8 cellular contexts compared by ENCODE assay signal in genomic region chr12:102120564-102120873, GRCh38. TPM values are rescaled to one million over a fixed set of nuclear protein-coding genes. Genes with fewer than 3 reads are reported as not detected.
A peak's percentile ranks its signal among the peaks of the same experiment; 100 is the strongest.
DNase-seq lines count a peak whose midpoint lies in the region; ATAC-seq and TF ChIP-seq lines count a peak whose summit lies in the region.

No MANE protein-coding gene starts in this region.

- CTCF ChIA-PET in T-cell (lab: Charles Lee), result interaction anchor here in 1 of 2 donors (0.6 kb wide), 1 partner anchor 1440 kb away, joined by 4 read pairs; no protein-coding TSS in a partner anchor

- peak overlapping the region; percentile 93 for H3K4me2 ChIP-seq in hepatocyte

- H3K36me3 Mint-ChIP-seq in T-cell, result peaks cover 15% of the 10 kb centered on the region
- H3K36me3 Mint-ChIP-seq in stimulated activated naive B cell treated with anti-CD40 and anti-IgM and Interleukin-4, amounts not matched to agents 10 μg/mL and 1 μg/mL and 100 μg/mL, for 72 hours, result peaks cover 5 to 10% of the 10 kb centered on the region in 2 donors

- H3K79me2 ChIP-seq in hepatocyte, result peaks cover 28% of the 10 kb centered on the region

- peak overlapping the region; percentile 97 for H2AFZ ChIP-seq in hepatocyte

- H3K4me3 ChIP-seq in hepatocyte, result peak overlapping the region; percentile 87

- H3K9me3 Mint-ChIP-seq in T-cell, result no peaks in the 10 kb centered on the region
- no peaks in the 10 kb centered on the region for H3K9me3 Mint-ChIP-seq in stimulated activated naive B cell treated with anti-CD40 and anti-IgM and Interleukin-4, amounts not matched to agents 10 μg/mL and 1 μg/mL and 100 μg/mL, for 72 hours

- POLR2A ChIA-PET in T-cell (lab: Charles Lee), result interaction anchor here in 1 of 2 donors (0.6 kb wide), 1 partner anchor 214 kb away, joined by 7 read pairs; no protein-coding TSS in a partner anchor

- peak overlapping the region; percentile 87 to 93 (median 93) for H3K4me3 Mint-ChIP-seq in T-cell
- H3K4me3 Mint-ChIP-seq in stimulated activated naive B cell treated with anti-CD40 and anti-IgM and Interleukin-4, amounts not matched to agents 10 μg/mL and 1 μg/mL and 100 μg/mL, for 72 hours, result peak overlapping the region; percentile 90 to 97

- peaks cover 7% of the 10 kb centered on the region for H3K4me1 ChIP-seq in hepatocyte (ENCODE audit: insufficient read depth)

- no peak for TF ChIP-seq CTCF in hepatocyte (IDR thresholded peaks at IDR 0.05; ENCODE audit: poor library complexity)

- H3K9me2 ChIP-seq in hepatocyte (replicated peaks; ENCODE audit: insufficient read depth), result no peaks in the 10 kb centered on the region

- no peaks in the 10 kb centered on the region for H3K27me3 ChIP-seq in hepatocyte

- DNase-seq in NCI-H526 (lab: John Stamatoyannopoulos, UW), result peak; percentile 37 to 43
- DNase-seq in NCI-H526 treated with DMSO at 0.1 percent for 48 hours (lab: John Stamatoyannopoulos, UW), result no peak
- DNase-seq in T-cell, result no peak
- no peak for DNase-seq in hepatocyte (ENCODE audit: low spot score)
- DNase-seq in stimulated activated naive B cell treated with anti-CD40 and anti-IgM and Interleukin-4, amounts not matched to agents 10 μg/mL and 1 μg/mL and 100 μg/mL, for 72 hours, result no peak
- DNase-seq in T-helper 9 cell, result no peak

- no peaks in the 10 kb centered on the region for H3K36me3 ChIP-seq in hepatocyte (replicated peaks; ENCODE audit: insufficient read depth, low read depth)

- no peaks in the 10 kb centered on the region for H3K9me3 ChIP-seq in hepatocyte (ENCODE audit: low read depth)

- peaks cover 19 to 30% (median 26%) of the 10 kb centered on the region in 3 donors for H3K4me1 Mint-ChIP-seq in T-cell
- H3K4me1 Mint-ChIP-seq in stimulated activated naive B cell treated with anti-CD40 and anti-IgM and Interleukin-4, amounts not matched to agents 10 μg/mL and 1 μg/mL and 100 μg/mL, for 72 hours, result peaks cover 11 to 16% of the 10 kb centered on the region in 2 donors

- peak overlapping the region; percentile 85 to 93 for H3K27ac Mint-ChIP-seq in T-cell
- H3K27ac Mint-ChIP-seq in stimulated activated naive B cell treated with anti-CD40 and anti-IgM and Interleukin-4, amounts not matched to agents 10 μg/mL and 1 μg/mL and 100 μg/mL, for 72 hours, result peak overlapping the region; percentile 97

- no peaks in the 10 kb centered on the region for H4K20me1 ChIP-seq in hepatocyte (ENCODE audit: insufficient read depth, poor library complexity, severe bottlenecking)

- 9% methylated on average over 4 of the region's 4 CpGs for WGBS in hepatocyte (ENCODE audit: low lambda C conversion rate, missing lambda C conversion rate)

- peak overlapping the region; percentile 55 for H3K27ac ChIP-seq in hepatocyte

- no peaks in the 10 kb centered on the region for H3K27me3 Mint-ChIP-seq in T-cell
- H3K27me3 Mint-ChIP-seq in stimulated activated naive B cell treated with anti-CD40 and anti-IgM and Interleukin-4, amounts not matched to agents 10 μg/mL and 1 μg/mL and 100 μg/mL, for 72 hours, result no peaks in the 10 kb centered on the region

- ATAC-seq in T-cell (replicated peaks in 1 of 4) (no peak), HG03095 (IDR thresholded peaks at IDR 0.05; ENCODE audit: unreplicated experiment) (no peak), HG03280 (IDR thresholded peaks at IDR 0.05; ENCODE audit: unreplicated experiment) (no peak)
- no peak for ATAC-seq in stimulated activated naive B cell treated with anti-CD40 and anti-IgM and Interleukin-4, amounts not matched to agents 10 μg/mL and 1 μg/mL and 100 μg/mL, for 72 hours (replicated peaks)

RNA-seq across cellular contexts. Expression of gene PARPBP, which starts 0.5 kb away (rescaled TPM):
- total RNA-seq in T-cell (1 to 10 TPM; 1.7 to 3.8 (median 1.8) TPM), hepatocyte (11.0 TPM in 2 replicates)
- 4.3 and 6.6 TPM in 2 replicates for polyA plus RNA-seq in hepatocyte

RNA-seq across cellular contexts. Expression of gene NUP37, which starts 0.6 kb away (rescaled TPM):
- total RNA-seq in T-cell (10 to 100 TPM; 11.1 to 21.1 (median 18.6) TPM), hepatocyte (27.3 and 37.3 TPM in 2 replicates)
- polyA plus RNA-seq in hepatocyte, result 25.1 and 26.7 TPM in 2 replicates

RNA-seq across cellular contexts. Expression of gene WASHC3, which starts 58.7 kb away (rescaled TPM):
- 10 to 100 TPM; 37.5 to 46.7 (median 42.1) TPM for total RNA-seq in T-cell
- total RNA-seq in hepatocyte, result 55.5 and 66.8 TPM in 2 replicates
- 59.8 and 60.3 TPM in 2 replicates for polyA plus RNA-seq in hepatocyte

Comparison
In these comparisons a context has a peak if more than half of its experiments do, and no peak if none do; other contexts are left out.
1. DNase-seq: peak in NCI-H526 (2 of 2); none in NCI-H526 treated with DMSO at 0.1 percent for 48 hours (single experiment), T-cell (0 of 34), hepatocyte (single experiment), stimulated activated naive B cell treated with anti-CD40 and anti-IgM and Interleukin-4, amounts not matched to agents 10 μg/mL and 1 μg/mL and 100 μg/mL, for 72 hours (single experiment) and T-helper 9 cell (single experiment).